ENCODE assay signal across 13 cellular contexts in genomic region chr15:83398591-83398990, GRCh38. TPM values are rescaled to one million over a fixed set of nuclear protein-coding genes. Genes with fewer than 3 reads are reported as not detected.
DNase-seq lines count a peak whose midpoint lies in the region; ATAC-seq and TF ChIP-seq lines count a peak whose summit lies in the region.
"Had no signal": no experiment of that assay in that cellular context is flagged by ENCODE, and none has a peak within 500 bp of the region (broad histone marks: within the 10 kb centered on the region; RNA-seq: fewer than 3 reads in every experiment).

No MANE protein-coding gene starts in this region.

- peak; percentile 52 for DNase-seq in EL
- peak; percentile 75 to 93 for DNase-seq in NCI-H524 (lab: John Stamatoyannopoulos, UW)
- peak; percentile 63 for DNase-seq in epithelial cell of esophagus (ENCODE audit: low read depth)
- DNase-seq in NCI-H2196 (lab: John Stamatoyannopoulos, UW; ENCODE audit: unreplicated experiment), result no peak
- no peak for DNase-seq in NCI-H1694 (lab: John Stamatoyannopoulos, UW)
- DNase-seq: activated CD4-positive, alpha-beta T cell treated with anti-CD3 and anti-CD28 coated beads for 48 hours; effector memory CD8-positive, alpha-beta T cell; left ventricle myocardium inferior; sigmoid colon; T-cell had no signal

- H3K27me3 ChIP-seq in skeletal muscle satellite cell (ENCODE audit: control insufficient read depth, insufficient read depth, low read length), result peaks cover 16% of the 10 kb centered on the region

- H3K4me2 ChIP-seq in skeletal muscle satellite cell (ENCODE audit: low read length), result peak overlapping the region; percentile 15

- H3K9ac ChIP-seq in skeletal muscle satellite cell (ENCODE audit: low read depth, low read length), result no peak overlapping the region

- no peak overlapping the region for H3K4me3 ChIP-seq in epithelial cell of esophagus (ENCODE audit: low read length)
- no peak overlapping the region for H3K4me3 ChIP-seq in skeletal muscle satellite cell (ENCODE audit: low read length)
- H3K4me3 ChIP-seq: left ventricle myocardium inferior, sigmoid colon had no signal

- ATAC-seq in HG03378 (IDR thresholded peaks at IDR 0.05; ENCODE audit: unreplicated experiment), result no peak
- ATAC-seq: effector memory CD8-positive, alpha-beta T cell; T-cell had no signal

- peaks cover 7% of the 10 kb centered on the region for H3K4me1 ChIP-seq in skeletal muscle satellite cell (ENCODE audit: control insufficient read depth, insufficient read depth, low read length)
- H3K4me1 ChIP-seq: sigmoid colon had no signal

- TF ChIP-seq CTCF in epithelial cell of esophagus (IDR thresholded peaks at IDR 0.05; ENCODE audit: insufficient read depth, low read depth, low read length, missing control alignments), result no peak

- no peaks in the 10 kb centered on the region for H3K36me3 ChIP-seq in skeletal muscle satellite cell (ENCODE audit: insufficient read depth, low read length)
- H3K36me3 ChIP-seq: left ventricle myocardium inferior, sigmoid colon had no signal

- no peaks in the 10 kb centered on the region for H3K9me3 ChIP-seq in skeletal muscle satellite cell (replicated peaks; ENCODE audit: low read length)
- H3K9me3 ChIP-seq: left ventricle myocardium inferior, sigmoid colon had no signal

RNA-seq across cellular contexts. Expression of gene SH3GL3, which starts 48.5 kb away (rescaled TPM):
- total RNA-seq in skeletal muscle satellite cell (2012; rRNA removed), result not detected in 2 replicates
- total RNA-seq: left ventricle myocardium inferior, subcutaneous adipose tissue, T-cell had no signal

Comparison
In these comparisons a context has a peak if more than half of its experiments do, and no peak if none do; other contexts are left out.
1. DNase-seq: peak in EL (single experiment), NCI-H524 (2 of 2) and epithelial cell of esophagus (single experiment); none in NCI-H2196 (single experiment) and NCI-H1694 (single experiment).